Comparison of ENCODE assay signal across 1 cellular context in the genomic region with DNA sequence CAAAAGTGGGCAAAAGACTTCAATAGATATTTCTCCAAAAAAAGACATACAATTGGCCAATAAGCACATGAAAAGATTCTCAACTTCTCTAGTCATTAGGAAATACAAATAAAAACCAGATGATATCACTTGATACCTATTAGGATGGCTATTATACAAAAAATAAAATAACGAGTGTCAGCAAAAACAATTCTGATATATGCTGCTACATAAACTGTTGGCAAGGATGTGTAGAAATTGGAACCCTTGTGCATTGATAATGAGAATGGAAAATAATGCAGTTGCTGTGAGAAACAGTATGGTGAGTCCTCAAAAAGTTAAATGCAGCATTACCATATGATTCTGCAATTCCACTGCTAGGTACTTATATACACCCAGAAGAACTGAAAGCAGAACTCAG.
TF ChIP-seq lines count a peak whose summit lies in the region.

No MANE protein-coding gene starts in this region.

TF ChIP-seq in IMR-90, 13 proteins besides CTCF, POLR2A, EP300 and RAD21:
- TF ChIP-seq NFE2L2 (IDR thresholded peaks at IDR 0.05; ENCODE audit: low read depth, low read length) (no peak), MAFK (IDR thresholded peaks at IDR 0.05; ENCODE audit: low read depth, low read length) (peak; percentile 32)
TF ChIP-seq in IMR-90: peak in this region for 1.
